ENCODE assay signal across 25 cellular contexts in the genomic region with DNA sequence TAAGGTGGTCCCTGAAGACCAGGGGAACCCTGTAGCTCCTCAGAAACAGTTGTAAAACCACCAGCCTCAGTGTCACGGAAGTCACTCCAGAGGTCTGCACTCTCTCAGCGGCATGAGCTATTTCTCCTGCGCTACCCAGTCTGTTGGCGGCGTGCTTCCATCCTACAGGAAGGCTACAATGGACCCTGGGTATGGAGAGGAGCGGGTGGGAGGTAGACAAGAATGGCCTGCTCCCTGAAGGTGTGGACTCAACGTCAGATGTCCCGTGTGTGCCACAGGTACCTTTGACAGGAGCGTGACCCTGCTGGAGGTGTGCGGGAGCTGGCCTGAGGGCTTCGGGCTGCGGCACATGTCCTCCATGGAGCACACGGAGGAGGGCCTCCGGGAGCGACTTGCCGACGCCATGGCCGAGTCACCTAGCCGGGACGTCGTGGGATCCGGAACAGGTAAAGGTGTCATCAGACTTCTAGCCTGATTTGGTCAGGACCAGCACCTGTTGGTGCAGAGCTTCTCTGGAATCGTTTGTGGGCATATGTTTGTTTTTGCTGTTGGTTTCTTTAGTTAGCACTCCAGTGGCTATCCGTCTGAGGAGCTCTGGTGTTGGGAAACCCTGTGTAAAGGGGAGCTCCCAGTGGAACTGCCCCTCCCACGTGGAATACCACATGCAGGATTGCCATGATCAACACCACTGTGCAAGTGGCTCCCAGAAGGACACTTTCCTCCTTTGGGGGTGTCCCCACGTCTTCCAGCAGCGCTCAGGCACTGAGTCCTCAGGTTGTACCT. TPM values are rescaled to one million over a fixed set of nuclear protein-coding genes. Genes with fewer than 3 reads are reported as not detected.
"Had no signal": no experiment of that assay in that cellular context is flagged by ENCODE, and none has a peak within 500 bp of the region (broad histone marks: within the 10 kb centered on the region; RNA-seq: fewer than 3 reads in every experiment).

No MANE protein-coding gene starts in this region.

- H3K9me3 ChIP-seq: colonic mucosa, esophagus muscularis mucosa, gastroesophageal sphincter, heart right ventricle, mucosa of descending colon, psoas muscle, suprapubic skin, tibial artery had no signal

- DNase-seq: colonic mucosa; effector memory CD4-positive, alpha-beta T cell; foreskin keratinocyte; heart right ventricle; hippocampal formation; immature natural killer cell; islet precursor cell; kidney glomerular epithelial cell; mucosa of descending colon; naive B cell; nucleus accumbens; psoas muscle; right cardiac atrium; stimulated activated CD4-positive, alpha-beta T cell treated with anti-CD3 and anti-CD28 coated beads, Interleukin-15, amount 100 ng/mL, for 24 hours; stimulated activated CD4-positive, alpha-beta T cell treated with anti-CD3 and anti-CD28 coated beads, Interleukin-2, amount 100 ng/mL, for 48 hours; stimulated activated naive B cell treated with anti-CD40 and anti-IgM and Interleukin-4, amounts not matched to agents 10 μg/mL and 1 μg/mL and 100 μg/mL, for 72 hours; tibial artery had no signal

- H3K4me1 ChIP-seq: colonic mucosa, foreskin keratinocyte, psoas muscle, suprapubic skin, tibial artery had no signal

- H3K27me3 ChIP-seq: colonic mucosa, esophagus muscularis mucosa, foreskin keratinocyte, gastroesophageal sphincter, suprapubic skin, tibial artery had no signal

- H3K36me3 ChIP-seq: colonic mucosa, heart right ventricle had no signal

- ATAC-seq: foreskin keratinocyte; gastroesophageal sphincter; heart right ventricle; mucosa of descending colon; natural killer cell treated with Interleukin-12 subunit alpha and Interleukin-12 subunit beta and Interleukin-15 and Interleukin-18, amount 100 ng/mL, for 72 hours; psoas muscle; right cardiac atrium; stimulated activated naive B cell treated with anti-CD40 and anti-IgM and Interleukin-4, amounts not matched to agents 10 μg/mL and 1 μg/mL and 100 μg/mL, for 72 hours had no signal

- FAIRE-seq: endothelial cell of umbilical vein, urothelium cell line had no signal

- H3K27ac ChIP-seq: colonic mucosa, foreskin keratinocyte, heart right ventricle, psoas muscle, skin epidermis, suprapubic skin, tibial artery had no signal

- H3K4me3 ChIP-seq: colonic mucosa, esophagus muscularis mucosa, gastroesophageal sphincter, heart right ventricle, lung, mucosa of descending colon, psoas muscle, skin epidermis, suprapubic skin, tibial artery had no signal

RNA-seq across cellular contexts. Expression of gene TBX2, which starts 31.4 kb away (rescaled TPM):
- total RNA-seq: endothelial cell of umbilical vein, foreskin keratinocyte had no signal
- polyA plus RNA-seq: endothelial cell of umbilical vein, foreskin keratinocyte, immature natural killer cell had no signal
